8 cellular contexts compared by ENCODE assay signal in the genomic region with DNA sequence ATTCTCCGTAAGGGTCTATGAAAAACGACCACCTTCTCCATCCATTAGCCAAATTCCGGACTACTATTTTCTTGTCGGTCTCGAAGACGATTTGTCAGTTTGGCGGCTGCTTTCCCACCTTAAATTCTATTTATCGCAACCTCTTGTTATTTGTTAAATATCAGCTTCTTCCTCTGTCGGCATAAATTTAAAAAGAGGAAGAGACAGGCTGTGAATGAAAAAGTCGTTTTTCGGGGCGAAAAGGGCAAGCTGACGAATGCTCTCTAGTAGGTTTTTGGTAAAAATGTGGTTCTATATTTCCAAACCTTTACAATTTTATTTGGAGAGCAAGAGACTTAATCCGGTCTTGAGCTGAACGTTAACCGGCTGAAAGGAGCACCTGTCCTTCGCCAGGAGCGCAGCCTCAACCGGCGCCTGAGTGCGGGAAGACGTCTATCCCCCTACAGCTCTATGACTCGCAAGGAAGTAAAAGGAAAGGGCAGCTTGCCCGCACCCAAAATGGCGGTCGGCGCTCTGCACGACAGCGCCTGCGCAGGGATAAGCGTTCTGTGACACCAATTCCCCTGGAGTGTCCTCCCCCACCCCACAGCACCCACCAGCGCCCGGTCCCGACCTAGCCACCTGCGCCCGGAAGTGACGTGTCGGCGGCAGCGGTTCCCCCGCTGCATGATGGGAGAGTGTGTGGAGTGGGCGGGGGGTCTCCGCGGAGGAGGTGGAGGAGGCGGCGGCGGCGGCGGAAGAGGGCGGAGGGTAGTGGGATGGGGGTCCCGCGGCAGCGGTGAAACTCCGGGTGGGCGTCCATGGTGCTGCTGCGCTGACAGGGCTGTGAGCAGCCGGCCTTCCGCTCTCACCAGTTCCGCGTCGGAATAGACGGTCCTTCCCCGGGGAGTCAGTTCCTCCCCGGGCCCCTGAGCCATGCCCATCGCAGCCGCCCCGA. TPM values are rescaled to one million over a fixed set of nuclear protein-coding genes. Genes with fewer than 3 reads are reported as not detected.
DNase-seq lines count a peak whose midpoint lies in the region; ATAC-seq and TF ChIP-seq lines count a peak whose summit lies in the region.

A gene with protein sequence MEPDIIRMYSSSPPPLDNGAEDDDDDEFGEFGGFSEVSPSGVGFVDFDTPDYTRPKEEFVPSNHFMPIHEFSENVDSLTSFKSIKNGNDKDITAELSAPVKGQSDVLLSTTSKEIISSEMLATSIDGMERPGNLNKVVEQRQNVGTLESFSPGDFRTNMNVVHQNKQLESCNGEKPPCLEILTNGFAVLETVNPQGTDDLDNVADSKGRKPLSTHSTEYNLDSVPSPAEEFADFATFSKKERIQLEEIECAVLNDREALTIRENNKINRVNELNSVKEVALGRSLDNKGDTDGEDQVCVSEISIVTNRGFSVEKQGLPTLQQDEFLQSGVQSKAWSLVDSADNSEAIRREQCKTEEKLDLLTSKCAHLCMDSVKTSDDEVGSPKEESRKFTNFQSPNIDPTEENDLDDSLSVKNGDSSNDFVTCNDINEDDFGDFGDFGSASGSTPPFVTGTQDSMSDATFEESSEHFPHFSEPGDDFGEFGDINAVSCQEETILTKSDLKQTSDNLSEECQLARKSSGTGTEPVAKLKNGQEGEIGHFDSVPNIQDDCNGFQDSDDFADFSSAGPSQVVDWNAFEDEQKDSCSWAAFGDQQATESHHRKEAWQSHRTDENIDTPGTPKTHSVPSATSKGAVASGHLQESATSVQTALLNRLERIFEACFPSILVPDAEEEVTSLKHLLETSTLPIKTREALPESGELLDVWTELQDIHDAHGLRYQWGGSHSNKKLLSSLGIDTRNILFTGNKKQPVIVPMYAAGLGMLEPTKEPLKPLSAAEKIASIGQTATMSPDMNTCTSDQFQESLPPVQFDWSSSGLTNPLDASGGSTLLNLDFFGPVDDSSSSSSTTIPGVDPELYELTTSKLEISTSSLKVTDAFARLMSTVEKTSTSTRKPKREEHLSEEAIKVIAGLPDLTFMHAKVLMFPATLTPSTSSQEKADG (plus strand): TSS at position 662 of the 937 bp plus-strand sequence. CDS start 27,147 bp downstream, outside the sequence.

- peak within 1 kb of the TSS; percentile 96 for H2AFZ ChIP-seq in parathyroid adenoma

- H3K4me2 ChIP-seq in parathyroid adenoma (ENCODE audit: low read length): peak within 1 kb of the TSS; percentile 100

- 0% methylated on average over 54 to 58 of the region's 67 CpGs for WGBS in tibial nerve, 2 donors

- peaks cover 26% of the 10 kb centered on the region for H3K79me2 ChIP-seq in parathyroid adenoma

- TF ChIP-seq CTCF in GM12864 (IDR thresholded peaks at IDR 0.05; ENCODE audit: low read depth, low read length, missing control alignments) (no peak), parathyroid adenoma (IDR thresholded peaks at IDR 0.05) (peak; percentile 18), tibial nerve (IDR thresholded peaks at IDR 0.05) (peak in 2 of 5 experiments; percentile 27 to 32)

- H3K4me1 ChIP-seq in parathyroid adenoma: no peaks in the 10 kb centered on the region
- peaks cover 0 to 40% (median 3%) of the 10 kb centered on the region in 4 donors for H3K4me1 ChIP-seq in tibial nerve

- peak within 1 kb of the TSS; percentile 58 for H3K9ac ChIP-seq in parathyroid adenoma

- DNase-seq in GM12864 (ENCODE audit: low read depth): peak; percentile 96
- DNase-seq in NCI-H1417 treated with DMSO at 0.1 percent for 48 hours (lab: John Stamatoyannopoulos, UW): peak; percentile 94
- peak; percentile 99 for DNase-seq in SW480 (ENCODE audit: low spot score)
- peak; percentile 99 for DNase-seq in activated naive CD8-positive, alpha-beta T cell treated with anti-CD3 and anti-CD28 coated beads, Interleukin-2, amount 50 U/mL, for 24 hours
- DNase-seq in Right ventricle myocardium superior: peak; percentile 99
- DNase-seq in tibial nerve (ENCODE audit: low spot score in 2 of 2): peak; percentile 92 to 95

- ATAC-seq in HG02759 (IDR thresholded peaks at IDR 0.05; ENCODE audit: unreplicated experiment) (peak; percentile 93), Right ventricle myocardium superior (ENCODE audit: poor library complexity) (peak; percentile 99)
- ATAC-seq in activated naive CD8-positive, alpha-beta T cell treated with anti-CD3 and anti-CD28 coated beads, Interleukin-2, amount 50 U/mL, for 24 hours: peak; percentile 93

- H3K36me3 ChIP-seq in parathyroid adenoma (ENCODE audit: control insufficient read depth, insufficient read depth, low read length): no peaks in the 10 kb centered on the region
- no peaks in the 10 kb centered on the region for H3K36me3 ChIP-seq in tibial nerve

- intact Hi-C loops in Right ventricle myocardium superior (cut with DNase I): loop anchor here (5.0 kb wide), 2 partner anchors 38 to 343 kb away; no protein-coding TSS in a partner anchor

- TF ChIP-seq POLR2A in tibial nerve (IDR thresholded peaks at IDR 0.05): peak; percentile 64 to 89

- H3K4me3 Mint-ChIP-seq in activated naive CD8-positive, alpha-beta T cell treated with anti-CD3 and anti-CD28 coated beads, Interleukin-2, amount 50 U/mL, for 24 hours: peak within 1 kb of the TSS; percentile 99

- peaks cover 2% of the 10 kb centered on the region for H3K27me3 Mint-ChIP-seq in activated naive CD8-positive, alpha-beta T cell treated with anti-CD3 and anti-CD28 coated beads, Interleukin-2, amount 50 U/mL, for 24 hours

- H3K4me3 ChIP-seq in GM12864 (ENCODE audit: low read depth, low read length) (peak within 1 kb of the TSS; percentile 81), parathyroid adenoma (ENCODE audit: low read depth, low read length) (peak within 1 kb of the TSS; percentile 97), tibial nerve (peak within 1 kb of the TSS; percentile 68 to 99 (median 98))

- H3K27me3 ChIP-seq in parathyroid adenoma (ENCODE audit: control insufficient read depth, insufficient read depth, low read length) (no peaks in the 10 kb centered on the region), tibial nerve (no peaks in the 10 kb centered on the region)

- peaks cover 10% of the 10 kb centered on the region for H3K36me3 Mint-ChIP-seq in activated naive CD8-positive, alpha-beta T cell treated with anti-CD3 and anti-CD28 coated beads, Interleukin-2, amount 50 U/mL, for 24 hours (ENCODE audit: low read depth)

- peak within 1 kb of the TSS; percentile 100 for H3K27ac Mint-ChIP-seq in activated naive CD8-positive, alpha-beta T cell treated with anti-CD3 and anti-CD28 coated beads, Interleukin-2, amount 50 U/mL, for 24 hours

- H3K4me1 Mint-ChIP-seq in activated naive CD8-positive, alpha-beta T cell treated with anti-CD3 and anti-CD28 coated beads, Interleukin-2, amount 50 U/mL, for 24 hours: peaks cover 47% of the 10 kb centered on the region

- H3K27ac ChIP-seq in parathyroid adenoma (peak within 1 kb of the TSS; percentile 91), tibial nerve (peak within 1 kb of the TSS; percentile 86 to 99 (median 99))

- H3K9me3 ChIP-seq in parathyroid adenoma (ENCODE audit: control insufficient read depth, low read length) (no peaks in the 10 kb centered on the region), tibial nerve (no peaks in the 10 kb centered on the region)

- TF ChIP-seq EP300 in tibial nerve (IDR thresholded peaks at IDR 0.05): peak; percentile 79 to 95

- H3K9me3 Mint-ChIP-seq in activated naive CD8-positive, alpha-beta T cell treated with anti-CD3 and anti-CD28 coated beads, Interleukin-2, amount 50 U/mL, for 24 hours: no peaks in the 10 kb centered on the region

RNA-seq across cellular contexts. Expression of the gene that starts here (rescaled TPM):
- total RNA-seq in Right ventricle myocardium superior: 12.3 TPM
- 10 to 100 TPM; 27.7 to 50.3 (median 38.1) TPM for total RNA-seq in tibial nerve

Comparison
In these comparisons a context has a peak if more than half of its experiments do, and no peak if none do; other contexts are left out.
1. Peak in every context shown above with its lines: DNase-seq, ATAC-seq, H3K4me3 ChIP-seq and H3K27ac ChIP-seq.